ENCODE assay signal across 8 cellular contexts in genomic region chr2:241965931-241966412, GRCh38.
DNase-seq lines count a peak whose midpoint lies in the region; ATAC-seq, FAIRE-seq and TF ChIP-seq lines count a peak whose summit lies in the region.

No MANE protein-coding gene starts in this region.

- H3K18ac ChIP-seq in H9 (ENCODE audit: insufficient read length, low read depth, low read length): no peak overlapping the region

- H3K4me3 Mint-ChIP-seq in H9: no peak overlapping the region
- H3K4me3 Mint-ChIP-seq in natural killer cell treated with Interleukin-12 subunit alpha and Interleukin-12 subunit beta and Interleukin-15 and Interleukin-18, amount 100 ng/mL, for 72 hours: peak overlapping the region; percentile 84

- H4K5ac ChIP-seq in H9 (ENCODE audit: insufficient read length, low read depth, low read length): no peak overlapping the region

- H3K4me3 ChIP-seq in MG63 (peak overlapping the region; percentile 39), endothelial cell of umbilical vein (replicated peaks in 1 of 3; ENCODE audit: insufficient read depth in 1 of 3, low read depth in 1 of 3, low read length in 3 of 3) (peak overlapping the region in 1 of 3 experiments; percentile 20)

- peaks cover 5 to 13% of the 10 kb centered on the region in 2 experiments for H3K4me1 Mint-ChIP-seq in H9
- H3K4me1 Mint-ChIP-seq in natural killer cell treated with Interleukin-12 subunit alpha and Interleukin-12 subunit beta and Interleukin-15 and Interleukin-18, amount 100 ng/mL, for 72 hours (ENCODE audit: low read depth in 2 of 2): peaks cover 10 to 20% of the 10 kb centered on the region in 2 donors

- H3K9me1 ChIP-seq in endothelial cell of umbilical vein (replicated peaks; ENCODE audit: control insufficient read depth, extremely low read depth, insufficient read depth, low read length): no peaks in the 10 kb centered on the region

- peaks cover 2% of the 10 kb centered on the region; the same call in 1 of the 2 replicates for H3K79me2 ChIP-seq in H9 (ENCODE audit: insufficient read depth, low read length)
- H3K79me2 ChIP-seq in endothelial cell of umbilical vein (ENCODE audit: control insufficient read depth, insufficient read depth, low read length): no peaks in the 10 kb centered on the region

- H3K79me1 ChIP-seq in H9 (ENCODE audit: insufficient read depth, low read depth, low read length, poor library complexity, severe bottlenecking): no peaks in the 10 kb centered on the region

- H3K9ac ChIP-seq in H9 (ENCODE audit: extremely low read depth, insufficient read length, low read length): no peak overlapping the region
- H3K9ac ChIP-seq in endothelial cell of umbilical vein (replicated peaks; ENCODE audit: extremely low read depth, insufficient read depth, low read length): no peak overlapping the region

- no peak overlapping the region for H3K56ac ChIP-seq in H9 (ENCODE audit: insufficient read length, low read depth, low read length)

- H3K27me3 ChIP-seq in H9 (ENCODE audit: insufficient read depth, low read length) (no peaks in the 10 kb centered on the region), MG63 (no peaks in the 10 kb centered on the region; the same call in 1 of the 2 replicates), endothelial cell of umbilical vein (ENCODE audit: control insufficient read depth in 2 of 2, insufficient read depth in 2 of 2, low read length in 2 of 2) (peaks cover 0 to 2% of the 10 kb centered on the region in 2 experiments)

- H2BK120ac ChIP-seq in H9 (ENCODE audit: low read depth, low read length, poor library complexity, severe bottlenecking): no peak overlapping the region

- no peaks in the 10 kb centered on the region for H3K9me3 ChIP-seq in H9 (ENCODE audit: control insufficient read depth, low read depth, low read length)
- no peaks in the 10 kb centered on the region for H3K9me3 ChIP-seq in MG63
- H3K9me3 ChIP-seq in endothelial cell of umbilical vein (replicated peaks; ENCODE audit: control insufficient read depth, insufficient read depth, low read length): no peaks in the 10 kb centered on the region

- ATAC-seq in natural killer cell treated with Interleukin-12 subunit alpha and Interleukin-12 subunit beta and Interleukin-15 and Interleukin-18, amount 100 ng/mL, for 72 hours: peak; percentile 74 to 92
- ATAC-seq in stimulated activated naive CD8-positive, alpha-beta T cell treated with anti-CD3 and anti-CD28 coated beads, Interleukin-15, Interleukin-2, amounts not matched to agents 100 U/mL and 50 U/mL, for 24 hours: peak; percentile 96

- H4K91ac ChIP-seq in H9 (ENCODE audit: insufficient read length, low read depth, low read length): no peak overlapping the region

- FAIRE-seq in endothelial cell of umbilical vein (lab: Jason Lieb, UNC): no peak

- H3K23ac ChIP-seq in H9 (ENCODE audit: insufficient read length, low read depth, low read length): no peak overlapping the region

- no peaks in the 10 kb centered on the region for H4K20me1 ChIP-seq in H9 (ENCODE audit: control insufficient read depth, insufficient read depth, insufficient read length)
- H4K20me1 ChIP-seq in endothelial cell of umbilical vein (replicated peaks; ENCODE audit: control insufficient read depth, extremely low read depth, insufficient read depth, low read length): no peaks in the 10 kb centered on the region

- H2BK20ac ChIP-seq in H9 (ENCODE audit: low read depth, low read length, poor library complexity, severe bottlenecking): no peak overlapping the region

- DNase-seq in GM10248 (ENCODE audit: extremely low spot score) (peak; percentile 77), H9 (peak; percentile 42), MG63 (peak; percentile 86), endothelial cell of umbilical vein (ENCODE audit: low read depth, low spot score) (peak; percentile 73), NCI-H774 (lab: John Stamatoyannopoulos, UW) (no peak)
- peak; percentile 49 to 75 for DNase-seq in activated CD4-positive, alpha-beta T cell treated with anti-CD3 and anti-CD28 coated beads, Interleukin-2, amount 50 U/mL, for 24 hours (ENCODE audit: low read depth in 1 of 2, low spot score in 1 of 2)
- no peak for DNase-seq in natural killer cell treated with Interleukin-12 subunit alpha and Interleukin-12 subunit beta and Interleukin-15 and Interleukin-18, amount 100 ng/mL, for 72 hours (ENCODE audit: low spot score)
- peak; percentile 77 for DNase-seq in stimulated activated naive CD8-positive, alpha-beta T cell treated with anti-CD3 and anti-CD28 coated beads, Interleukin-15, Interleukin-2, amounts not matched to agents 100 U/mL and 50 U/mL, for 24 hours

- H3K4me2 ChIP-seq in H9 (ENCODE audit: insufficient read depth, insufficient read length, low read length) (no peak overlapping the region), endothelial cell of umbilical vein (ENCODE audit: insufficient read depth, low read length) (peak overlapping the region; percentile 47)

- no peak overlapping the region for H2BK12ac ChIP-seq in H9 (ENCODE audit: insufficient read length, low read depth, low read length)

- no peaks in the 10 kb centered on the region for H3K23me2 ChIP-seq in H9 (ENCODE audit: insufficient read length, low read depth, low read length, poor library complexity, severe bottlenecking)

- no peaks in the 10 kb centered on the region for H3K4me1 ChIP-seq in H9 (ENCODE audit: insufficient read depth, low read length)
- no peaks in the 10 kb centered on the region for H3K4me1 ChIP-seq in endothelial cell of umbilical vein (ENCODE audit: control insufficient read depth, extremely low read depth, insufficient read depth, low read length)

- WGBS in H9 (ENCODE audit: extremely low coverage, insufficient read length, low lambda C conversion rate): no CpG with 5 or more reads among the region's 11 CpGs

- no peaks in the 10 kb centered on the region for H3K36me3 ChIP-seq in MG63
- H3K36me3 ChIP-seq in endothelial cell of umbilical vein (ENCODE audit: control insufficient read depth in 2 of 2, extremely low read depth in 1 of 2, insufficient read depth in 2 of 2, low read length in 2 of 2): no peaks in the 10 kb centered on the region

- CTCF ChIA-PET in GM10248 (lab: Yijun Ruan, JAX) (interaction anchor here (1.6 kb wide), 1 partner anchor 15 kb away, joined by 15 read pairs; no protein-coding TSS in a partner anchor), endothelial cell of umbilical vein (lab: Charles Lee) (interaction anchor here (1.0 kb wide), 2 partner anchors 12 to 15 kb away, joined by 3 to 6 read pairs; no protein-coding TSS in a partner anchor)

- peaks cover 0 to 2% (median 0%) of the 10 kb centered on the region in 3 experiments; a peak in 2 of 7 replicates for H3K36me3 Mint-ChIP-seq in H9 (ENCODE audit: insufficient read depth in 1 of 3, low read depth in 3 of 3)
- no peaks in the 10 kb centered on the region for H3K36me3 Mint-ChIP-seq in natural killer cell treated with Interleukin-12 subunit alpha and Interleukin-12 subunit beta and Interleukin-15 and Interleukin-18, amount 100 ng/mL, for 72 hours

- intact Hi-C loops in endothelial cell of umbilical vein (cut with micrococcal nuclease): no loop called here

- H2AFZ ChIP-seq in H9 (ENCODE audit: low read length) (no peak overlapping the region), endothelial cell of umbilical vein (ENCODE audit: low read depth, low read length) (peak overlapping the region; percentile 84)

- no peak for TF ChIP-seq POLR2A in endothelial cell of umbilical vein (IDR thresholded peaks at IDR 0.05; ENCODE audit: low read depth, low read length)

- no peak overlapping the region for H3T11ph ChIP-seq in H9 (ENCODE audit: low read length)

- H2BK5ac ChIP-seq in H9 (ENCODE audit: insufficient read length, low read length): no peak overlapping the region

- no peak overlapping the region for H3K4ac ChIP-seq in H9 (ENCODE audit: low read depth, low read length)

- peaks cover 0 to 7% of the 10 kb centered on the region in 2 experiments; a peak in 3 of 5 replicates for H3K9me3 Mint-ChIP-seq in H9
- peaks cover 4% of the 10 kb centered on the region for H3K9me3 Mint-ChIP-seq in natural killer cell treated with Interleukin-12 subunit alpha and Interleukin-12 subunit beta and Interleukin-15 and Interleukin-18, amount 100 ng/mL, for 72 hours

- no peak overlapping the region for H3K27ac ChIP-seq in H9 (ENCODE audit: insufficient read length, low read depth, low read length)
- no peak overlapping the region for H3K27ac ChIP-seq in endothelial cell of umbilical vein (ENCODE audit: insufficient read depth, low read depth, low read length)

- TF ChIP-seq CTCF in GM10248 (IDR thresholded peaks at IDR 0.05; ENCODE audit: control extremely low read depth, extremely low read depth, low read depth, missing control alignments): no peak
- TF ChIP-seq CTCF in H9 (conservative IDR thresholded peaks at IDR 0.05): no peak
- no peak for TF ChIP-seq CTCF in endothelial cell of umbilical vein (IDR thresholded peaks at IDR 0.05; ENCODE audit: extremely low read depth in 1 of 2, insufficient read depth in 1 of 2, low read depth in 1 of 2, low read length in 2 of 2)

- H3K27ac Mint-ChIP-seq in H9: peak overlapping the region in 1 of 3 experiments; percentile 77; a peak in 2 of 7 replicates
- H3K27ac Mint-ChIP-seq in natural killer cell treated with Interleukin-12 subunit alpha and Interleukin-12 subunit beta and Interleukin-15 and Interleukin-18, amount 100 ng/mL, for 72 hours: peak overlapping the region in 1 of 2 donors; percentile 61

- peaks cover 3% of the 10 kb centered on the region for H3K27me3 Mint-ChIP-seq in H9 (ENCODE audit: low read depth)
- H3K27me3 Mint-ChIP-seq in natural killer cell treated with Interleukin-12 subunit alpha and Interleukin-12 subunit beta and Interleukin-15 and Interleukin-18, amount 100 ng/mL, for 72 hours: no peaks in the 10 kb centered on the region

- H2AK5ac ChIP-seq in H9 (ENCODE audit: insufficient read length, low read length): no peak overlapping the region

- BruUV-seq in endothelial cell of umbilical vein (replicated peaks; lab: Mats Ljungman, UMichigan): no TSS peak

- no peak overlapping the region; the same call in 1 of the 2 replicates for H3K14ac ChIP-seq in H9 (ENCODE audit: insufficient read depth, low read length)

- no peak overlapping the region for H2BK15ac ChIP-seq in H9 (ENCODE audit: low read depth, low read length)

- H4K8ac ChIP-seq in H9 (replicated peaks; ENCODE audit: insufficient read length, low read depth, low read length): no peak overlapping the region

- POLR2A ChIA-PET in GM10248 (lab: Yijun Ruan, JAX) (no interaction called here), endothelial cell of umbilical vein (lab: Charles Lee) (no interaction called here)

- dilution Hi-C loops in endothelial cell of umbilical vein (cut with MboI; ENCODE audit: extremely low pct_ligation_motif_present, low sequenced_read_pairs): no loop called here

TF ChIP-seq in endothelial cell of umbilical vein, 7 proteins besides CTCF, POLR2A, EP300 and RAD21 (continues in another document):
- no peak for TF ChIP-seq MAX (IDR thresholded peaks at IDR 0.05; ENCODE audit: insufficient read depth, insufficient read length)
- TF ChIP-seq FOS (IDR thresholded peaks at IDR 0.05; ENCODE audit: borderline replicate concordance, insufficient read depth, low read length): peak; percentile 68
- no peak for TF ChIP-seq POLR2AphosphoS5 (IDR thresholded peaks at IDR 0.05; ENCODE audit: insufficient read depth, low read depth, low read length)
- no peak for TF ChIP-seq MYC (IDR thresholded peaks at IDR 0.05; ENCODE audit: low read depth, low read length)

Comparison
In these comparisons a context has a peak if more than half of its experiments do, and no peak if none do; other contexts are left out.
1. DNase-seq: peak in GM10248 (single experiment), H9 (single experiment), MG63 (single experiment), activated CD4-positive, alpha-beta T cell treated with anti-CD3 and anti-CD28 coated beads, Interleukin-2, amount 50 U/mL, for 24 hours (2 of 2), endothelial cell of umbilical vein (single experiment) and stimulated activated naive CD8-positive, alpha-beta T cell treated with anti-CD3 and anti-CD28 coated beads, Interleukin-15, Interleukin-2, amounts not matched to agents 100 U/mL and 50 U/mL, for 24 hours (single experiment); none in natural killer cell treated with Interleukin-12 subunit alpha and Interleukin-12 subunit beta and Interleukin-15 and Interleukin-18, amount 100 ng/mL, for 72 hours (single experiment) and NCI-H774 (single experiment).